10 cellular contexts compared by ENCODE assay signal in genomic region chr11:107752954-107753822, GRCh38. TPM values are rescaled to one million over a fixed set of nuclear protein-coding genes. Genes with fewer than 3 reads are reported as not detected.
"Had no signal": no experiment of that assay in that cellular context is flagged by ENCODE, and none has a peak within 500 bp of the region (broad histone marks: within the 10 kb centered on the region; RNA-seq: fewer than 3 reads in every experiment).

No MANE protein-coding gene starts in this region.

- H3K9ac ChIP-seq: neural progenitor cell had no signal

- H2AFZ ChIP-seq: neural progenitor cell had no signal

- H3K4me1 ChIP-seq: pancreas, thyroid gland had no signal

- H3K36me3 ChIP-seq: neural progenitor cell, pancreas, thyroid gland had no signal

- H3K9me3 ChIP-seq: pancreas, thyroid gland had no signal

- H3K4me3 ChIP-seq: neural progenitor cell, pancreas, smooth muscle cell, thyroid gland had no signal

- ATAC-seq: activated CD4-positive, CD25-positive, alpha-beta regulatory T cell treated with anti-CD3 and anti-CD28 coated beads, Interleukin-2, amount 50 U/mL, for 24 hours; pancreas; stimulated activated effector memory CD8-positive, alpha-beta T cell treated with anti-CD3 and anti-CD28 coated beads, Interleukin-12 subunit alpha, Interleukin-12 subunit beta, amount 100 ng/mL, for 72 hours had no signal

- H3K4me2 ChIP-seq: neural progenitor cell, smooth muscle cell had no signal

- DNase-seq: cortex of kidney; effector CD8-positive, alpha-beta T cell; pancreas; T-helper 2 cell; thyroid gland had no signal

- H3K27ac ChIP-seq: neural progenitor cell, pancreas, thyroid gland had no signal

- H3K27me3 ChIP-seq: neural progenitor cell, pancreas, thyroid gland had no signal

RNA-seq across cellular contexts. Expression of gene SLN, which starts 41.3 kb away (rescaled TPM):
- total RNA-seq: activated T-helper 2 cell treated with anti-CD3 and anti-CD28 coated beads, Interferon-gamma antibody, Interleukin-2, Interleukin-4, amounts not matched to agents 10 μg/mL and 5 μg/mL and 100 μg/mL, durations not matched to agents 14 hours and 24 hours and 36 hours; pancreas; smooth muscle cell; thyroid gland had no signal
